ENCODE assay signal across 8 cellular contexts in genomic region chr3:196739671-196740475, GRCh38. TPM values are rescaled to one million over a fixed set of nuclear protein-coding genes. Genes with fewer than 3 reads are reported as not detected.
DNase-seq lines count a peak whose midpoint lies in the region; ATAC-seq, FAIRE-seq and TF ChIP-seq lines count a peak whose summit lies in the region.

PAK2 (plus strand) TSS chr3:196739857; CDS start chr3:196782647, 42,790 bp downstream.

- H3K9me3 ChIP-seq in SK-N-SH (peaks cover 5% of the 10 kb centered on the region; the same call in 1 of the 2 replicates), neuron (ENCODE audit: low read length) (peaks cover 7% of the 10 kb centered on the region)

- H3K79me2 ChIP-seq in SK-N-SH (ENCODE audit: insufficient read depth): peaks cover 51% of the 10 kb centered on the region

- H3F3A ChIP-seq in SK-N-SH (replicated peaks; ENCODE audit: insufficient read depth): peaks cover 14% of the 10 kb centered on the region

- H3K27ac Mint-ChIP-seq in activated naive CD4-positive, alpha-beta T cell treated with anti-CD3 and anti-CD28 coated beads, Interleukin-2, amount 10 ng/mL, durations not matched to agents 7 days and 5 days: peak within 1 kb of the TSS; percentile 100

- CTCF ChIA-PET in SK-N-SH (lab: Yijun Ruan, JAX): interaction anchor here (1.5 to 1.8 kb wide), 2 partner anchors 123 to 211 kb away, joined by 3 to 4 read pairs; no protein-coding TSS in a partner anchor
- CTCF ChIA-PET in activated naive CD4-positive, alpha-beta T cell treated with anti-CD3 and anti-CD28 coated beads, Interleukin-2, amount 10 ng/mL, durations not matched to agents 7 days and 5 days (lab: Charles Lee): interaction anchor here (1.0 to 1.3 kb wide), 3 partner anchors 96 to 211 kb away, joined by 3 to 6 read pairs (median 4); no protein-coding TSS in a partner anchor

- POLR2A ChIA-PET in SK-N-SH (lab: Yijun Ruan, JAX): interaction anchor here (0.8 to 2.0 kb wide), 5 partner anchors 9 to 202 kb away, joined by 3 to 9 read pairs (median 5); partner anchors contain the start of genes CEP19, NCBP2, PIGX and SENP5

- 2% methylated on average over 17 of the region's 85 CpGs for WGBS in SK-N-SH (ENCODE audit: low lambda C conversion rate)

- H3K9ac ChIP-seq in SK-N-SH: peak within 1 kb of the TSS; percentile 94

- no peak for FAIRE-seq in frontal cortex (lab: Jason Lieb, UNC)

- peaks cover 30% of the 10 kb centered on the region for H3K4me1 Mint-ChIP-seq in activated naive CD4-positive, alpha-beta T cell treated with anti-CD3 and anti-CD28 coated beads, Interleukin-2, amount 10 ng/mL, durations not matched to agents 7 days and 5 days

- H3K27me3 ChIP-seq in SK-N-SH (ENCODE audit: insufficient read depth) (no peaks in the 10 kb centered on the region), neuron (ENCODE audit: insufficient read depth, low read length) (no peaks in the 10 kb centered on the region)

- peaks cover 0 to 2% of the 10 kb centered on the region in 2 experiments; a peak in 2 of 4 replicates for H3K4me1 ChIP-seq in SK-N-SH (ENCODE audit: control insufficient read depth in 1 of 2, insufficient read depth in 2 of 2, low read depth in 1 of 2, low read length in 1 of 2)
- peaks cover 7% of the 10 kb centered on the region for H3K4me1 ChIP-seq in neuron (ENCODE audit: insufficient read depth, low read length)

- TF ChIP-seq CTCF in SK-N-SH (IDR thresholded peaks at IDR 0.05): no peak

- no peak for TF ChIP-seq EP300 in SK-N-SH (IDR thresholded peaks at IDR 0.05; ENCODE audit: borderline replicate concordance in 1 of 2, low read depth in 1 of 2, low read length in 1 of 2)

- H3K27me3 Mint-ChIP-seq in activated naive CD4-positive, alpha-beta T cell treated with anti-CD3 and anti-CD28 coated beads, Interleukin-2, amount 10 ng/mL, durations not matched to agents 7 days and 5 days: no peaks in the 10 kb centered on the region

- peak within 1 kb of the TSS; percentile 100 for H3K4me3 Mint-ChIP-seq in activated naive CD4-positive, alpha-beta T cell treated with anti-CD3 and anti-CD28 coated beads, Interleukin-2, amount 10 ng/mL, durations not matched to agents 7 days and 5 days

- peak within 1 kb of the TSS; percentile 78 for H2AFZ ChIP-seq in SK-N-SH (ENCODE audit: low read depth)
- peak within 1 kb of the TSS; percentile 58 for H2AFZ ChIP-seq in neuron (ENCODE audit: low read depth, low read length)

- H3K36me3 ChIP-seq in SK-N-SH (replicated peaks in 1 of 2; ENCODE audit: control insufficient read depth in 1 of 2, insufficient read depth in 2 of 2, low read length in 1 of 2) (peaks cover 0 to 12% of the 10 kb centered on the region in 2 experiments), neuron (ENCODE audit: insufficient read depth, low read length) (peaks cover 3% of the 10 kb centered on the region)

- ATAC-seq in HG02571 (IDR thresholded peaks at IDR 0.05; ENCODE audit: unreplicated experiment): peak; percentile 86

- peaks cover 35% of the 10 kb centered on the region for H4K20me1 ChIP-seq in SK-N-SH (ENCODE audit: insufficient read depth)

- peak within 1 kb of the TSS; percentile 73 for H3K4me2 ChIP-seq in SK-N-SH

- H3K36me3 Mint-ChIP-seq in activated naive CD4-positive, alpha-beta T cell treated with anti-CD3 and anti-CD28 coated beads, Interleukin-2, amount 10 ng/mL, durations not matched to agents 7 days and 5 days: peaks cover 20% of the 10 kb centered on the region

- peak within 1 kb of the TSS; percentile 88 to 93 for H3K27ac ChIP-seq in SK-N-SH (ENCODE audit: low read depth in 2 of 2, low read length in 1 of 2)

- DNase-seq in GM04503 (ENCODE audit: low read depth): peak; percentile 34
- peak; percentile 88 for DNase-seq in NCI-H1092 treated with DMSO at 0.1 percent for 48 hours (lab: John Stamatoyannopoulos, UW)
- DNase-seq in SK-N-SH: peak; percentile 95
- DNase-seq in activated naive CD4-positive, alpha-beta T cell treated with anti-CD3 and anti-CD28 coated beads, Interleukin-2, amount 10 ng/mL, durations not matched to agents 7 days and 5 days: peak; percentile 93
- DNase-seq in frontal cortex (ENCODE audit: low spot score in 2 of 2): peak; percentile 89 to 90
- DNase-seq in stromal cell of bone marrow (ENCODE audit: low read depth): peak; percentile 84

- TF ChIP-seq RAD21 in SK-N-SH (IDR thresholded peaks at IDR 0.05; ENCODE audit: low read length): no peak

- no peaks in the 10 kb centered on the region for H3K9me2 ChIP-seq in SK-N-SH

- no peaks in the 10 kb centered on the region for H3K9me3 Mint-ChIP-seq in activated naive CD4-positive, alpha-beta T cell treated with anti-CD3 and anti-CD28 coated beads, Interleukin-2, amount 10 ng/mL, durations not matched to agents 7 days and 5 days

- peak within 1 kb of the TSS; percentile 76 to 87 for H3K4me3 ChIP-seq in SK-N-SH (ENCODE audit: low read depth in 2 of 2, low read length in 1 of 2)
- H3K4me3 ChIP-seq in neuron (ENCODE audit: low read length): peak within 1 kb of the TSS; percentile 77

TF ChIP-seq in SK-N-SH, 30 proteins besides CTCF, POLR2A, EP300 and RAD21 (continues in another document):
- TF ChIP-seq POLR2AphosphoS5 (IDR thresholded peaks at IDR 0.05; ENCODE audit: low read depth, low read length): peak; percentile 79
- TF ChIP-seq ELF1 (IDR thresholded peaks at IDR 0.05): 0 out of 2 replicates have a peak, but pooled peaks have one; percentile 39
- TF ChIP-seq REST (IDR thresholded peaks at IDR 0.05; ENCODE audit: low read depth, low read length): 0 out of 2 replicates have a peak, but pooled peaks have one; percentile 13
- no peak for TF ChIP-seq RCOR1 (IDR thresholded peaks at IDR 0.05; ENCODE audit: low read length)
- TF ChIP-seq CHD2 (IDR thresholded peaks at IDR 0.05; ENCODE audit: low read length, partially characterized antibody): peak; percentile 58
- no peak for TF ChIP-seq NFIC (IDR thresholded peaks at IDR 0.05; ENCODE audit: borderline replicate concordance)
- TF ChIP-seq ZBTB33 (IDR thresholded peaks at IDR 0.05; ENCODE audit: borderline replicate concordance, low read depth): no peak
- no peak for TF ChIP-seq SMC3 (IDR thresholded peaks at IDR 0.05; ENCODE audit: low read depth, low read length)
- no peak for TF ChIP-seq GATA2 (CRISPR knock-in tag; IDR thresholded peaks at IDR 0.05)
- peak; percentile 64; the same call in 1 of the 2 replicates for TF ChIP-seq MAX (IDR thresholded peaks at IDR 0.05; ENCODE audit: low read depth)
- no peak for TF ChIP-seq NRF1 (IDR thresholded peaks at IDR 0.05; ENCODE audit: low read depth, low read length)
- no peak for TF ChIP-seq USF1 (IDR thresholded peaks at IDR 0.05; ENCODE audit: borderline replicate concordance, low read depth)
- TF ChIP-seq TAF1 (IDR thresholded peaks at IDR 0.05; ENCODE audit: borderline replicate concordance, low read depth, low read length): peak; percentile 90
- peak; percentile 76 for TF ChIP-seq YY1 (IDR thresholded peaks at IDR 0.05; ENCODE audit: low read depth)

RNA-seq across cellular contexts. Expression of gene PAK2, which starts in this region (rescaled TPM):
- polyA plus RNA-seq in SK-N-SH (2012; rRNA removed): 27.9 and 28.8 TPM in 2 replicates
- 36.1 and 40.8 TPM in 2 replicates for polyA plus RNA-seq in SK-N-SH (2012; cell fraction: cytosol; rRNA removed)
- polyA plus RNA-seq in SK-N-SH (2012; cell fraction: nucleus; rRNA removed): 11.3 and 21.3 TPM in 2 replicates
- total RNA-seq in frontal cortex: 48.1 TPM

Comparison
In these comparisons a context has a peak if more than half of its experiments do, and no peak if none do; other contexts are left out.
1. Peak in every context shown above with its lines: DNase-seq, ATAC-seq, H3K4me3 ChIP-seq and H3K27ac ChIP-seq.
2. DNase-seq: peak in every context shown above with its lines; median percentile 95 in SK-N-SH; 93 in activated naive CD4-positive, alpha-beta T cell treated with anti-CD3 and anti-CD28 coated beads, Interleukin-2, amount 10 ng/mL, durations not matched to agents 7 days and 5 days; 90 in frontal cortex; 88 in NCI-H1092 treated with DMSO at 0.1 percent for 48 hours; 84 in stromal cell of bone marrow; 34 in GM04503.